ENCODE assay signal across 16 cellular contexts in the genomic region with DNA sequence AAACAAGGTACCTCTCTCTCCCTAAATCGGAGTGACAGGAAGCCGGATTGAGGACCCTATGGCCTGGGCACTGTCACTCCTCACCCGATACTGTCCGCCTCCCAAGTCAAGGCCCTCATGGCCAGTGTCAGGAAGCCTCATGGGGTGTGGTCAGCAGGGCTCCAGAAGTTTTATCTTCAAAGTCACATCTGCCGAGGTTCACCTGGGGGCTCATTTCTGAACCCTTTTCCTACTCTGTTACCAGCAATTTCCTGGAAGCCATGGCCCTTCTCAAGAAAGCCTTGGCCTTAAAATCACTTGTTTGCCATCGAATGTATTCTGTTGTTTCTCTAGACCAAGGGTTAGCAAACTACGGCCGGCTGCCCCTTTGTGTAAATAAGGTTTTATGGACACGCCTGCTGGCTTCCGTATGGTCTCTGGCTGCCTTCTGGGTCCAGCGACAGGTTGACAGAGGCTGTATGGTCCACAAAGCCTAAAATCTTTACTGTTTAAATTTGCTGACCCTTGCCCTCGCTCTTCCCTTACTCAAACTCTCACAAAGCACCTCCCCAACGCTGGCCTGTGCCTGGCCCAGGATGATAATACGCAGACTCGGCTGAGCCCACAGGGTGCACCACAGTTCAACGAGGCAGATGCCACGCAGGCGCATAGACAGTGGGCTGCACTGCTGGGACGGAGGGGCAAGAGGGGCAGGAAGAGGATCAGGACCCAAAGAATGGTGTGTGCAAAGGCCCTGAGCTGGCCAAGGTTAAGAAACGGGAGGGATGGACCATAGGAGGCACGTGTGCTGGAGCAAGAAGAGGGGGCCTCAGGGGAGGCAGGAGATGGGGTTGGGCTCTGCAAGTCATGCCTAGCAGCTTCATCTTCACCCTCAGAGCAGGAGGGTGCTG. TPM values are rescaled to one million over a fixed set of nuclear protein-coding genes. Genes with fewer than 3 reads are reported as not detected.
DNase-seq lines count a peak whose midpoint lies in the region; ATAC-seq and TF ChIP-seq lines count a peak whose summit lies in the region.
"Had no signal": no experiment of that assay in that cellular context is flagged by ENCODE, and none has a peak within 500 bp of the region (broad histone marks: within the 10 kb centered on the region; RNA-seq: fewer than 3 reads in every experiment).

No MANE protein-coding gene starts in this region.

- H3K9ac ChIP-seq in endodermal cell (ENCODE audit: extremely low read depth, low read length, poor library complexity, severe bottlenecking) = no peak overlapping the region

- H3K4me3 Mint-ChIP-seq in endodermal cell (no peak overlapping the region), nephron (no peak overlapping the region)

- no peaks in the 10 kb centered on the region for H3K36me3 ChIP-seq in left ventricle myocardium inferior
- H3K36me3 ChIP-seq in endodermal cell (ENCODE audit: control insufficient read depth, insufficient read depth, low read length) = no peaks in the 10 kb centered on the region
- no peaks in the 10 kb centered on the region for H3K36me3 ChIP-seq in aorta (ENCODE audit: control insufficient read depth in 1 of 2, insufficient read depth in 2 of 2, low read length in 1 of 2)

- WGBS in endodermal cell (ENCODE audit: insufficient coverage in 1 of 2, insufficient read length in 1 of 2), 2 experiments = 90 to 96% methylated on average over 18 to 21 of the region's 21 CpGs
- WGBS in aorta, 2 donors = 93% methylated on average over 21 of the region's 21 CpGs

- no peak for TF ChIP-seq CTCF in left ventricle myocardium inferior (IDR thresholded peaks at IDR 0.05; ENCODE audit: borderline replicate concordance)
- no peak for TF ChIP-seq CTCF in endodermal cell (conservative IDR thresholded peaks at IDR 0.05)
- no peak for TF ChIP-seq CTCF in nephron (IDR thresholded peaks at IDR 0.05; ENCODE audit: unreplicated experiment in 3 of 3)

- DNase-seq in left ventricle myocardium superior (peak; percentile 7), left ventricle myocardium inferior (no peak), endodermal cell (no peak), aorta (peak; percentile 35 to 46), NCI-H2227 (lab: John Stamatoyannopoulos, UW; ENCODE audit: unreplicated experiment) (no peak), NCI-H2171 treated with DMSO at 0.1 percent for 48 hours (lab: John Stamatoyannopoulos, UW) (no peak)
- DNase-seq: C1 segment of cervical spinal cord, DMS79 treated with DMSO at 0.1 percent for 48 hours, H7, KG1, NCI-H1436, NCI-H2029, NCI-H2171, NCI-H774 had no signal

- H3K4me3 ChIP-seq in left ventricle myocardium inferior (no peak overlapping the region), endodermal cell (ENCODE audit: low read length) (no peak overlapping the region), aorta (ENCODE audit: low read length in 2 of 2) (no peak overlapping the region)

- H3K27ac Mint-ChIP-seq in endodermal cell (peak overlapping the region; percentile 10), nephron (peak overlapping the region; percentile 69 to 84 (median 75))

- H3K27me3 ChIP-seq in left ventricle myocardium inferior (ENCODE audit: low read depth) (no peaks in the 10 kb centered on the region), endodermal cell (ENCODE audit: control insufficient read depth, insufficient read depth, low read length, poor library complexity, severe bottlenecking) (no peaks in the 10 kb centered on the region), aorta (ENCODE audit: control insufficient read depth in 1 of 2, insufficient read depth in 2 of 2, low read length in 1 of 2) (no peaks in the 10 kb centered on the region)

- no peak overlapping the region for H3K27ac ChIP-seq in left ventricle myocardium inferior (replicated peaks)
- H3K27ac ChIP-seq in endodermal cell (ENCODE audit: low read depth, low read length) = no peak overlapping the region
- no peak overlapping the region for H3K27ac ChIP-seq in aorta (ENCODE audit: low read depth in 1 of 2, low read length in 2 of 2)

- H3K4me1 Mint-ChIP-seq in endodermal cell = no peaks in the 10 kb centered on the region
- H3K4me1 Mint-ChIP-seq in nephron = peaks cover 42% of the 10 kb centered on the region

- H3K9me3 ChIP-seq in left ventricle myocardium inferior (replicated peaks) (no peaks in the 10 kb centered on the region), endodermal cell (ENCODE audit: control insufficient read depth, low read length) (no peaks in the 10 kb centered on the region), aorta (ENCODE audit: control insufficient read depth, low read length) (no peaks in the 10 kb centered on the region)

- intact Hi-C loops in left ventricle myocardium superior (cut with micrococcal nuclease) = no loop called here
- intact Hi-C loops in left ventricle myocardium inferior (cut with micrococcal nuclease) = no loop called here
- intact Hi-C loops in aorta (cut with DNase I) = no loop called here

- no peak for ATAC-seq in left ventricle myocardium superior
- no peak for ATAC-seq in aorta (ENCODE audit: low FRiP score)
- ATAC-seq in HG02610 (IDR thresholded peaks at IDR 0.05; ENCODE audit: unreplicated experiment) = no peak

- H3K4me1 ChIP-seq in left ventricle myocardium inferior (no peaks in the 10 kb centered on the region), endodermal cell (ENCODE audit: control insufficient read depth, insufficient read depth, low read length) (no peaks in the 10 kb centered on the region), aorta (ENCODE audit: control insufficient read depth in 1 of 2, insufficient read depth in 2 of 2, low read length in 2 of 2) (no peaks in the 10 kb centered on the region)

- no peaks in the 10 kb centered on the region for H3K9me3 Mint-ChIP-seq in endodermal cell
- no peaks in the 10 kb centered on the region for H3K9me3 Mint-ChIP-seq in nephron

- no peaks in the 10 kb centered on the region for H3K36me3 Mint-ChIP-seq in endodermal cell (ENCODE audit: low read depth)
- H3K36me3 Mint-ChIP-seq in nephron (ENCODE audit: low read depth) = no peaks in the 10 kb centered on the region

- H3K27me3 Mint-ChIP-seq in endodermal cell (ENCODE audit: insufficient read depth) = no peaks in the 10 kb centered on the region
- peaks cover 8% of the 10 kb centered on the region for H3K27me3 Mint-ChIP-seq in nephron (ENCODE audit: low read depth)

RNA-seq across cellular contexts. Expression of a gene that starts 24.7 kb away (rescaled TPM):
- total RNA-seq in left ventricle myocardium superior (25.2 TPM), left ventricle myocardium inferior (23.1 TPM), endodermal cell (10 to 100 TPM; 14.2 to 16.7 TPM), aorta (10 to 100 TPM; 36.8 to 54.1 TPM)
- polyA plus RNA-seq in endodermal cell (2013, experiment 1 of 2) = 11.4 TPM
- 9.9 TPM for polyA plus RNA-seq in endodermal cell (2013, experiment 2 of 2)
- polyA plus RNA-seq in aorta = 10 to 100 TPM in 1 of 2 donors, 1 to 10 TPM in 1; 8.8 to 14.4 TPM

Comparison
In these comparisons a context has a peak if more than half of its experiments do, and no peak if none do; other contexts are left out.
1. DNase-seq: peak in left ventricle myocardium superior (single experiment) and aorta (2 of 2); none in left ventricle myocardium inferior (single experiment), endodermal cell (single experiment), NCI-H2227 (single experiment) and NCI-H2171 treated with DMSO at 0.1 percent for 48 hours (single experiment).